Comparison of ENCODE assay signal across 8 cellular contexts in the genomic region with DNA sequence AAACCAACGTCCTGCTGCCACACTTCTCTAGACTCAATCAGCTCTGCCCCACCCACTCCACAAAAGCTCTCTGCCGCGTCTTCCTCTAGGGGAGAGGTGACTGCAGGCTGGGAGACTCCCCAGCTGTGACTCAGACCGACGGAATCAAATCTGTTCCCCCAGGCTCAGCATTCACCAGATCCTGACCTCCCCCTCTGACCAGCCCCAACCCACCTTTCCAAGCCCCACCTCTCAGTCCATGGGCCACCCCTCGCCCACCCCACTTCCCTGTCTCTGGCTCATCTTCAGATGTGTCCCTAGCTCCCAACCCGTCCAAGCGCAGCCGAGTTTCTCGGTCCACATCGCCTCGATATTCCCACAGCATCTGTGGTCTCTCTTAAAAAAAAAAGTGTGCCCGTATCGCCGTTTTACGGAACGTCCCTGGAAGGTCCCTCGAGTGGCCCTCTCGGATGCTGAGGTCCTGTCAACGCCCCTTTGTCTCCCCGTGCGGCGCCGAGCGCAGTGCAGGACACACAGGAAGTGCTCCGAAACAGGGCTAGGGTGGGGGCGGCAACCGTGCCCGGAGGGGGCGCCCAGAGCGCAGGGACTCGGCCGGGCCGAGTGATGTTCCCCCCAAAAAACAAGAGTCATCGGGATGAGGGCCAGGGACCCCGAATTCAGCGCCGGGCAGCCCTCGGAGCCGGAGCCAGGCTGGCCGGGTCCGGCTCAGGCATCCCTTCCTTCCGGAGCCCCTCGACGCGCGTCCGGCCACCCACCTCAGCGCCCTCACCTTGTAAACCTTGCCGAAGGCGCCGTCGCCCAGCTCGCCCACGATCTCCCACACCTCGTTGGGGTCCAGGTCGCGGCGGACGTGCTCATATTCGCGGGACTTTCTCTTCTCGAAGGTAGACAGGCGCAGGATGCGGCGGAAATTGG. TPM values are rescaled to one million over a fixed set of nuclear protein-coding genes. Genes with fewer than 3 reads are reported as not detected.
A peak's percentile ranks its signal among the peaks of the same experiment; 100 is the strongest.
DNase-seq lines count a peak whose midpoint lies in the region; ATAC-seq and TF ChIP-seq lines count a peak whose summit lies in the region.

No MANE protein-coding gene starts in this region.

- CTCF ChIA-PET in activated CD8-positive, alpha-beta T cell treated with anti-CD3 and anti-CD28 coated beads for 36 hours (lab: Charles Lee) = interaction anchor here (0.7 to 8.4 kb wide), 32 partner anchors 8 to 275 kb away, joined by 3 to 129 read pairs (median 8); a partner anchor contains a TSS

- peak; percentile 25 for ATAC-seq in HG02870 (IDR thresholded peaks at IDR 0.05; ENCODE audit: unreplicated experiment)
- ATAC-seq in activated CD8-positive, alpha-beta T cell treated with anti-CD3 and anti-CD28 coated beads for 36 hours = peak; percentile 52

- peak overlapping the region; percentile 96 for H3K27ac Mint-ChIP-seq in activated CD8-positive, alpha-beta T cell treated with anti-CD3 and anti-CD28 coated beads for 36 hours

- peak overlapping the region; percentile 92 for H3K4me3 Mint-ChIP-seq in activated CD8-positive, alpha-beta T cell treated with anti-CD3 and anti-CD28 coated beads for 36 hours

- H3K9me3 Mint-ChIP-seq in activated CD8-positive, alpha-beta T cell treated with anti-CD3 and anti-CD28 coated beads for 36 hours = peaks cover 2% of the 10 kb centered on the region

- intact Hi-C loops in activated CD8-positive, alpha-beta T cell treated with anti-CD3 and anti-CD28 coated beads for 36 hours (cut with micrococcal nuclease) = loop anchor here (2.0 to 5.0 kb wide), 3 partner anchors 95 to 280 kb away; a partner anchor contains a TSS

- peak overlapping the region; percentile 95 for H3K4me3 ChIP-seq in effector memory CD4-positive, alpha-beta T cell (ENCODE audit: insufficient read depth, low read depth, low read length, poor library complexity, severe bottlenecking)
- H3K4me3 ChIP-seq in mesodermal cell (ENCODE audit: extremely low read depth, insufficient read depth, low read length, poor library complexity, severe bottlenecking) = peak overlapping the region; percentile 93

- peaks cover 46% of the 10 kb centered on the region for H3K36me3 Mint-ChIP-seq in activated CD8-positive, alpha-beta T cell treated with anti-CD3 and anti-CD28 coated beads for 36 hours (ENCODE audit: low read depth)

- no peaks in the 10 kb centered on the region for H3K27me3 ChIP-seq in effector memory CD4-positive, alpha-beta T cell (replicated peaks; ENCODE audit: control insufficient read depth, insufficient read depth, low read length, poor library complexity, severe bottlenecking)

- H3K4me1 ChIP-seq in effector memory CD4-positive, alpha-beta T cell (ENCODE audit: control insufficient read depth, insufficient read depth, low read length, poor library complexity, severe bottlenecking) = peaks cover 36% of the 10 kb centered on the region
- peaks cover 30% of the 10 kb centered on the region for H3K4me1 ChIP-seq in mesodermal cell (ENCODE audit: control insufficient read depth, insufficient read depth, low read length, poor library complexity, severe bottlenecking)

- H3K36me3 ChIP-seq in effector memory CD4-positive, alpha-beta T cell (ENCODE audit: control insufficient read depth, insufficient read depth, low read length) = no peaks in the 10 kb centered on the region
- H3K36me3 ChIP-seq in mesodermal cell (ENCODE audit: control insufficient read depth, insufficient read depth, low read length) = peaks cover 31% of the 10 kb centered on the region

- no peak for TF ChIP-seq CTCF in activated CD8-positive, alpha-beta T cell treated with anti-CD3 and anti-CD28 coated beads for 36 hours (IDR thresholded peaks at IDR 0.05)

- DNase-seq in NCI-H1105 treated with DMSO at 0.1 percent for 48 hours (lab: John Stamatoyannopoulos, UW) (peak; percentile 21), NCI-H1105 (lab: John Stamatoyannopoulos, UW) (no peak), NCI-H69 (lab: John Stamatoyannopoulos, UW) (peak; percentile 71)
- DNase-seq in activated CD8-positive, alpha-beta T cell treated with anti-CD3 and anti-CD28 coated beads for 36 hours = peak; percentile 85
- peak; percentile 67 to 72 (median 71) for DNase-seq in effector memory CD4-positive, alpha-beta T cell
- peak; percentile 42 to 70 (median 61) for DNase-seq in stimulated activated naive CD4-positive, alpha-beta T cell (lab: John Stamatoyannopoulos, UW)

- POLR2A ChIA-PET in activated CD8-positive, alpha-beta T cell treated with anti-CD3 and anti-CD28 coated beads for 36 hours (lab: Charles Lee) = interaction anchor here (0.5 to 7.8 kb wide), 16 partner anchors 9 to 799 kb away, joined by 3 to 124 read pairs (median 6); a partner anchor contains a TSS

- peaks cover 27% of the 10 kb centered on the region for H3K4me1 Mint-ChIP-seq in activated CD8-positive, alpha-beta T cell treated with anti-CD3 and anti-CD28 coated beads for 36 hours (ENCODE audit: low read depth)

- peak overlapping the region; percentile 97 for H3K27ac ChIP-seq in effector memory CD4-positive, alpha-beta T cell (ENCODE audit: insufficient read depth, low read length, poor library complexity, severe bottlenecking)
- peak overlapping the region; percentile 90 for H3K27ac ChIP-seq in mesodermal cell (ENCODE audit: low read depth, low read length, severe bottlenecking)

- no peaks in the 10 kb centered on the region for H3K9me3 ChIP-seq in effector memory CD4-positive, alpha-beta T cell (ENCODE audit: control insufficient read depth, low read length)
- H3K9me3 ChIP-seq in mesodermal cell (ENCODE audit: control insufficient read depth, low read length) = no peaks in the 10 kb centered on the region

- no peaks in the 10 kb centered on the region for H3K27me3 Mint-ChIP-seq in activated CD8-positive, alpha-beta T cell treated with anti-CD3 and anti-CD28 coated beads for 36 hours

- WGBS in mesodermal cell (ENCODE audit: insufficient coverage in 2 of 2), 2 experiments = 0% methylated on average over 52 to 55 of the region's 66 CpGs

RNA-seq across cellular contexts. Expression of a gene that starts 0.6 kb away (rescaled TPM):
- 100 to 1,000 TPM; 142 to 143 TPM for total RNA-seq in activated CD8-positive, alpha-beta T cell treated with anti-CD3 and anti-CD28 coated beads for 36 hours
- polyA plus RNA-seq in mesodermal cell (2013, experiment 1 of 2) = 21.5 TPM
- 18.8 TPM for polyA plus RNA-seq in mesodermal cell (2013, experiment 2 of 2)

RNA-seq across cellular contexts. Expression of a gene that starts 6.6 kb away (rescaled TPM):
- not detected for total RNA-seq in activated CD8-positive, alpha-beta T cell treated with anti-CD3 and anti-CD28 coated beads for 36 hours
- not detected for polyA plus RNA-seq in mesodermal cell (2013, experiment 1 of 2)
- polyA plus RNA-seq in mesodermal cell (2013, experiment 2 of 2) = not detected
